In genomic region chr20:62426059-62426348, GRCh38 we compare ENCODE assay signal across 4 cellular contexts. TPM values are rescaled to one million over a fixed set of nuclear protein-coding genes. Genes with fewer than 3 reads are reported as not detected.
"Had no signal": no experiment of that assay in that cellular context is flagged by ENCODE, and none has a peak within 500 bp of the region (broad histone marks: within the 10 kb centered on the region; RNA-seq: fewer than 3 reads in every experiment).

No MANE protein-coding gene starts in this region.

RNA-seq across cellular contexts. Expression of gene RBBP8NL, which starts 1.3 kb away (rescaled TPM):
- total RNA-seq: IMR-90, NCI-H460, Right ventricle myocardium inferior, SJCRH30 had no signal
- polyA plus RNA-seq: IMR-90 had no signal

RNA-seq across cellular contexts. Expression of gene GATA5, which starts 49.8 kb away (rescaled TPM):
- total RNA-seq: IMR-90, SJCRH30 had no signal
- polyA plus RNA-seq: IMR-90 had no signal
